2 cellular contexts compared by ENCODE assay signal in genomic region chr3:108590443-108590842, GRCh38.
TF ChIP-seq lines count a peak whose summit lies in the region.

No MANE protein-coding gene starts in this region.

TF ChIP-seq in SK-N-SH, 30 proteins besides CTCF, POLR2A, EP300 and RAD21 (continued from another document):
- TF ChIP-seq USF1 (IDR thresholded peaks at IDR 0.05; ENCODE audit: borderline replicate concordance, low read depth) (no peak), RCOR1 (IDR thresholded peaks at IDR 0.05; ENCODE audit: low read length) (no peak), USF2 (IDR thresholded peaks at IDR 0.05; ENCODE audit: borderline replicate concordance, low read depth, low read length) (no peak), MAX (IDR thresholded peaks at IDR 0.05; ENCODE audit: low read depth) (no peak), POLR2AphosphoS5 (IDR thresholded peaks at IDR 0.05; ENCODE audit: low read depth, low read length) (no peak), TAF1 (IDR thresholded peaks at IDR 0.05; ENCODE audit: borderline replicate concordance, low read depth, low read length) (no peak), REST (IDR thresholded peaks at IDR 0.05; ENCODE audit: low read depth, low read length) (no peak), MXI1 (IDR thresholded peaks at IDR 0.05; ENCODE audit: low read depth, low read length) (no peak)

TF ChIP-seq in SK-N-SH treated with all-trans-retinoic acid at 6 μM for 48 hours, 23 proteins besides CTCF, POLR2A, EP300 and RAD21 (continued from another document):
- TF ChIP-seq TSHZ2 (CRISPR knock-in tag; IDR thresholded peaks at IDR 0.05) (no peak), ZFP3 (CRISPR knock-in tag; IDR thresholded peaks at IDR 0.05) (no peak), CSDC2 (CRISPR knock-in tag; IDR thresholded peaks at IDR 0.05) (no peak)
TF ChIP-seq in SK-N-SH treated with all-trans-retinoic acid at 6 μM for 48 hours: peak in this region for 0.
